14 cellular contexts compared by ENCODE assay signal in genomic region chr11:61406991-61407728, GRCh38.
"Had no signal": no experiment of that assay in that cellular context is flagged by ENCODE, and none has a peak within 500 bp of the region (broad histone marks: within the 10 kb centered on the region; RNA-seq: fewer than 3 reads in every experiment).

No MANE protein-coding gene starts in this region.

- H3K4me3 ChIP-seq: ascending aorta, hepatocyte, thoracic aorta had no signal

- ATAC-seq: activated naive CD4-positive, alpha-beta T cell treated with anti-CD3 and anti-CD28 coated beads, Interleukin-2, amount 50 U/mL, for 72 hours; right cardiac atrium had no signal

- DNase-seq: activated CD8-positive, alpha-beta memory T cell treated with anti-CD3 and anti-CD28 coated beads for 24 hours; activated effector memory CD4-positive, alpha-beta T cell treated with Interleukin-2 at 50 U/mL for 16 hours; cortex of kidney; effector memory CD4-positive, alpha-beta T cell; right cardiac atrium; stimulated activated CD4-positive, alpha-beta T cell treated with anti-CD3 and anti-CD28 coated beads, Interleukin-1b, Interleukin-23, amount 100 ng/mL, for 48 hours; stimulated activated naive CD4-positive, alpha-beta T cell treated with Interleukin-2 at 50 U/mL for 16 hours; T1000 had no signal

- H3K27me3 ChIP-seq: ascending aorta, hepatocyte had no signal

- H3K4me1 ChIP-seq: ascending aorta had no signal

- H3K27ac ChIP-seq: ascending aorta, epithelial cell of prostate, hepatocyte, thoracic aorta, VCaP had no signal

- H3K9me3 ChIP-seq: ascending aorta, thoracic aorta had no signal

- H3K9me3 Mint-ChIP-seq: activated naive CD4-positive, alpha-beta T cell treated with anti-CD3 and anti-CD28 coated beads, Interleukin-2, amount 50 U/mL, for 72 hours had no signal
